11 cellular contexts compared by ENCODE assay signal in the genomic region with DNA sequence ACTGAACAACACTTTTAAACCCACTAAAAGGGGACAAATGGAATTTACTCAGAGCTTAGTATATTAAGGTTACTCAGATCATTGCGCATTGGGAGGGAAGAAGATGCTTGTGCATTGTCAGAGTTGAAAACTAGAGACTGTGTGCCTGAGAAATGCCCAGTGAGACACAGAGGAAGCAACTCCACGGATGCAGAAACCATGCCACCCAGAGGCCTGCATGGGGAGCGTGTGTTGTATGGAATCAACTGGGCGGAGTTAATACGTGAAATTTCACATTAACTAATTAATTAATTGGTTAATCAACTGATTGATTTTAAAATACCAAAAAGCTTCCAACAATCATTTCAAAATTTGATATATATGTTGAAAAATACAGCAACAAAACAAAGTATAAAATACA.
DNase-seq lines count a peak whose midpoint lies in the region; ATAC-seq and TF ChIP-seq lines count a peak whose summit lies in the region.
"Had no signal": no experiment of that assay in that cellular context is flagged by ENCODE, and none has a peak within 500 bp of the region (broad histone marks: within the 10 kb centered on the region; RNA-seq: fewer than 3 reads in every experiment).

No MANE protein-coding gene starts in this region.

- TF ChIP-seq CTCF in CD14-positive monocyte (IDR thresholded peaks at IDR 0.05) (peak; percentile 62), HFF-Myc (IDR thresholded peaks at IDR 0.05; ENCODE audit: low read depth, low read length, missing control alignments) (peak; percentile 14)

- no peaks in the 10 kb centered on the region for H3K36me3 Mint-ChIP-seq in CD14-positive monocyte
- H3K36me3 Mint-ChIP-seq: naive B cell had no signal

- ATAC-seq in SK-N-SH treated with all-trans-retinoic acid at 6 μM for 48 hours: peak; percentile 48; the same call in 1 of the 3 replicates
- no peak for ATAC-seq in GM19463 (IDR thresholded peaks at IDR 0.05; ENCODE audit: unreplicated experiment)

- H3K4me1 Mint-ChIP-seq in CD14-positive monocyte: peaks cover 35% of the 10 kb centered on the region

- intact Hi-C loops in CD14-positive monocyte (cut with micrococcal nuclease): loop anchor here in 1 of 2 donors (10.0 kb wide), 1 partner anchor 69 kb away; no protein-coding TSS in a partner anchor

- H3K27ac Mint-ChIP-seq in CD14-positive monocyte: peak overlapping the region in 2 of 7 donors; percentile 3 to 33

- no peaks in the 10 kb centered on the region for H3K27me3 Mint-ChIP-seq in CD14-positive monocyte (ENCODE audit: low read depth in 3 of 3)
- H3K27me3 Mint-ChIP-seq: naive B cell had no signal

- H3K9me3 Mint-ChIP-seq in CD14-positive monocyte: no peaks in the 10 kb centered on the region
- H3K9me3 Mint-ChIP-seq: naive B cell had no signal

- no peak overlapping the region for H3K4me3 ChIP-seq in HFF-Myc (replicated peaks; ENCODE audit: low read depth, low read length)
- H3K4me3 ChIP-seq: MG63 had no signal

- no peak for DNase-seq in CD14-positive monocyte (ENCODE audit: low spot score)
- no peak for DNase-seq in HFF-Myc (ENCODE audit: extremely low read depth, low read depth)
- DNase-seq in kidney tubule cell (ENCODE audit: low spot score): peak; percentile 23
- no peak for DNase-seq in activated naive CD4-positive, alpha-beta T cell treated with anti-CD3 and anti-CD28 coated beads, Interleukin-2, amount 50 U/mL, for 16 hours
- no peak for DNase-seq in 8988T
- DNase-seq: activated CD4-positive, CD25-positive, alpha-beta regulatory T cell treated with anti-CD3 and anti-CD28 coated beads, Interleukin-2, amount 50 U/mL, for 72 hours; activated T-cell treated with anti-CD3 and anti-CD28 coated beads, Interleukin-2, amount 50 U/mL, for 1 hour; MG63; naive B cell had no signal

- H3K4me3 Mint-ChIP-seq in CD14-positive monocyte: no peak overlapping the region
- H3K4me3 Mint-ChIP-seq: naive B cell had no signal

TF ChIP-seq in SK-N-SH treated with all-trans-retinoic acid at 6 μM for 48 hours, 23 proteins besides CTCF, POLR2A, EP300 and RAD21:
- TF ChIP-seq SNAI2 (CRISPR knock-in tag; IDR thresholded peaks at IDR 0.05): no peak
- TF ChIP-seq, protein P1, sequence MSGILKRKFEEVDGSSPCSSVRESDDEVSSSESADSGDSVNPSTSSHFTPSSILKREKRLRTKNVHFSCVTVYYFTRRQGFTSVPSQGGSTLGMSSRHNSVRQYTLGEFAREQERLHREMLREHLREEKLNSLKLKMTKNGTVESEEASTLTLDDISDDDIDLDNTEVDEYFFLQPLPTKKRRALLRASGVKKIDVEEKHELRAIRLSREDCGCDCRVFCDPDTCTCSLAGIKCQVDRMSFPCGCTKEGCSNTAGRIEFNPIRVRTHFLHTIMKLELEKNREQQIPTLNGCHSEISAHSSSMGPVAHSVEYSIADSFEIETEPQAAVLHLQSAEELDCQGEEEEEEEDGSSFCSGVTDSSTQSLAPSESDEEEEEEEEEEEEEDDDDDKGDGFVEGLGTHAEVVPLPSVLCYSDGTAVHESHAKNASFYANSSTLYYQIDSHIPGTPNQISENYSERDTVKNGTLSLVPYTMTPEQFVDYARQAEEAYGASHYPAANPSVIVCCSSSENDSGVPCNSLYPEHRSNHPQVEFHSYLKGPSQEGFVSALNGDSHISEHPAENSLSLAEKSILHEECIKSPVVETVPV (CRISPR knock-in tag; IDR thresholded peaks at IDR 0.05): no peak
- no peak for TF ChIP-seq ZFP3 (CRISPR knock-in tag; IDR thresholded peaks at IDR 0.05)
- TF ChIP-seq TCF4 (CRISPR knock-in tag; IDR thresholded peaks at IDR 0.05; ENCODE audit: borderline replicate concordance): no peak
